Comparison of ENCODE assay signal across 9 cellular contexts in the genomic region with DNA sequence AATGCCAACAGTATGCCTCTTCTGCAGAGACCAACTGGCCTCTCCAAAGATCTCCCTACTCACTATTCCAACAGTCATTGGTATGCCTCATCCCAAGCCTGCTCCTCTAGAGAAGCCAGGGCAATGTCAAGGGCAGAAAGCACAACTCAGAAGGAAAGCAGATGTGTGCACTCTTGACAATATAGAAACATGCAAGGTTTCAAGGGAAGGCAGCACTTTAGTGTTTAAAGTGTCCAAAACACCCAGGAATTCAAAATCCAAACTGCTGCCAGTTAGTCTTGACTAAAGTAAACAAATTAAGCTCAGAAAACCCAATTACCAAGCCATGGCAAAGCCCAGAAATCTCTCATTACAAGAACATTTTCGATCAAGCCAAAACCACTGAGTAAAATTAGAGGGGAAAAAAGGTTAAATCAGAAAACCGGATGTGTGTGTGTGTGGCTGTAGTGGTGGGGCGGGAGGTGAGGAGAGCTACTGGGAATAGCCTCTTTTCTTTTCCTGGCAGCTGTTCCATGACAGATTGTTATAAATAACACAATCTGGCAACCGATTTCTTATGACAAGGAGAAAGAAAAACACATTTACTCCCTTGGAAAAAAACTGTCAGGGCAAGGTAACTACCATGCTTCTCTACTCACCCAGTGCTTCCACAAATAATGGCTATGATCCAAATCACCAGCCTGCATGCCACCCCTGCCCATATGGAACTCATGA.
A peak's percentile ranks its signal among the peaks of the same experiment; 100 is the strongest.
DNase-seq lines count a peak whose midpoint lies in the region; ATAC-seq and TF ChIP-seq lines count a peak whose summit lies in the region.
"Had no signal": no experiment of that assay in that cellular context is flagged by ENCODE, and none has a peak within 500 bp of the region (broad histone marks: within the 10 kb centered on the region; RNA-seq: fewer than 3 reads in every experiment).

No MANE protein-coding gene starts in this region.

- no peak for TF ChIP-seq CTCF in fibroblast of pulmonary artery (IDR thresholded peaks at IDR 0.05; ENCODE audit: low read length, missing control alignments)
- TF ChIP-seq CTCF in RWPE1 (conservative IDR thresholded peaks at IDR 0.05; ENCODE audit: low read depth): no peak

- CTCF ChIA-PET in RWPE1 (lab: Yijun Ruan, JAX): no interaction called here

- H3K4me3 ChIP-seq in fibroblast of pulmonary artery (replicated peaks; ENCODE audit: low read depth, low read length) (no peak overlapping the region), skeletal muscle cell (ENCODE audit: low read depth, low read length) (no peak overlapping the region)

- H3K27ac ChIP-seq in RWPE1: no peak overlapping the region

- POLR2A ChIA-PET in RWPE1 (lab: Yijun Ruan, JAX; ENCODE audit: low non-redundant PET): no interaction called here

- ATAC-seq in GM19324 (IDR thresholded peaks at IDR 0.05; ENCODE audit: low FRiP score, unreplicated experiment): no peak

- DNase-seq in EH (ENCODE audit: low read depth): peak; percentile 89
- peak; percentile 64 to 75 for DNase-seq in SHP77 (lab: John Stamatoyannopoulos, UW)
- peak; percentile 75 for DNase-seq in fibroblast of pulmonary artery (ENCODE audit: low read depth)
- DNase-seq in skeletal muscle cell (ENCODE audit: low read depth): peak; percentile 43
- DNase-seq in NCI-H526 (lab: John Stamatoyannopoulos, UW): no peak
- no peak for DNase-seq in activated effector memory CD4-positive, alpha-beta T cell treated with Interleukin-2 at 50 U/mL for 16 hours
- DNase-seq in RWPE1 (ENCODE audit: low spot score): no peak
- DNase-seq: naive B cell had no signal

Comparison
In these comparisons a context has a peak if more than half of its experiments do, and no peak if none do; other contexts are left out.
1. DNase-seq: peak in EH (single experiment), SHP77 (2 of 2), fibroblast of pulmonary artery (single experiment) and skeletal muscle cell (single experiment); none in NCI-H526 (0 of 2), activated effector memory CD4-positive, alpha-beta T cell treated with Interleukin-2 at 50 U/mL for 16 hours (single experiment) and RWPE1 (single experiment).